In the genomic region with DNA sequence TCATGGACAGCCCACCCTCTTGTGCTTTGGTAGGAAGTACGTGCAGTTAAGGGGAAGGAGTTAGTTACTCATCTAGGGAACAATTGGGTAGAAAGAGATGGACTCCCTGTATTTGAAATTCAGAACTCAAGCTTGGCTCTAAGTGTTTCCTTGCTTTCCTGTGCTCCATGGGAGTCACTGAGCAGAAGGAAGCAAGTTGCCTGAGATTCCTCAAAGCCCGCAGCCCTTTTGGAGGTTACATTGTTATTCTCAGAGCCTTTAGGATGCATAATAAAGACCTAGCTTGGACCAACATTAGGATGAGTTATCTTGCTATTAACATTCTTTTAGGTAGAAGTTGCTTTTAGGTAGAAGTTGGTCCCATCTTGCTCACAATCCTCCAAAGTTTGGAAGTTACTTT, we compare ENCODE assay signal across 1 cellular context.
TF ChIP-seq lines count a peak whose summit lies in the region.

No MANE protein-coding gene starts in this region.

TF ChIP-seq in GM23338, 12 proteins besides CTCF, POLR2A, EP300 and RAD21 (continued from another document):
- peak; percentile 82 for TF ChIP-seq ZNF462 (CRISPR knock-in tag; IDR thresholded peaks at IDR 0.05)
